ENCODE assay signal across 26 cellular contexts in the genomic region with DNA sequence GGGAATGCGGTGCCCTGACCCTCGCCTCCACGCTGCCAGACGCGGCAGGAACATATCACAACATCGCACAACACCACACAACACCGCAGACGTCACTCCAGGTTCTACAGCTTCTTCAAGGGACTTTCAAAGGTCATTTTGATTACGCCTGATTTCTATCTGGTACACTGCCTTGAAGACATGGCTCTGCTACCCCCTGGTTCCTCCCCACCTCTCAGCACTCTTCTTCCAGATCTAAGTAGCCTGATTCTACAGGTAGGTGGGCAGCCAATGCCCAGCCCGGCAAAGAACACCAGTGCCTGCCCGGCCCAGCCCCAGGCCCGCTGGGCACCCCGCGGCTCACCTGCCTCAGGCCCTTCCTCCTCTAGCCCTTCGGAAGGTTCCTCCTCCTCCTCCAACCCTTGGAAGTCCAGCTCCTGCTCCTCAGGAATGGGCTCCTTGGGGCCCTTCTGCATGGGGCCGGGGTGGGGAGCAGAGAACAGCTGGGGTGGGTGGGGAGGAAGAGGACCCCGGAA. TPM values are rescaled to one million over a fixed set of nuclear protein-coding genes. Genes with fewer than 3 reads are reported as not detected.
DNase-seq lines count a peak whose midpoint lies in the region; ATAC-seq, FAIRE-seq and TF ChIP-seq lines count a peak whose summit lies in the region.
"Had no signal": no experiment of that assay in that cellular context is flagged by ENCODE, and none has a peak within 500 bp of the region (broad histone marks: within the 10 kb centered on the region; RNA-seq: fewer than 3 reads in every experiment).

No MANE protein-coding gene starts in this region.

- intact Hi-C loops in activated naive CD4-positive, alpha-beta T cell treated with anti-CD3 and anti-CD28 coated beads for 36 hours (cut with micrococcal nuclease): no loop called here
- intact Hi-C loops in K562 (cut with micrococcal nuclease): no loop called here

- no peak overlapping the region for H3K4me3 Mint-ChIP-seq in activated naive CD4-positive, alpha-beta T cell treated with anti-CD3 and anti-CD28 coated beads for 36 hours
- H3K4me3 Mint-ChIP-seq: CD4-positive, alpha-beta T cell had no signal

- peaks cover 24% of the 10 kb centered on the region for H3K4me1 Mint-ChIP-seq in activated naive CD4-positive, alpha-beta T cell treated with anti-CD3 and anti-CD28 coated beads for 36 hours (ENCODE audit: low read depth)

- 0 out of 4 replicates have a peak overlapping the region, but pooled peaks of 1 of the 2 experiments have one; percentile 15 for H3K9ac ChIP-seq in K562 (ENCODE audit: insufficient read depth in 1 of 2, low read depth in 2 of 2, low read length in 2 of 2)

- no peaks in the 10 kb centered on the region for H3K9me3 ChIP-seq in K562 (replicated peaks; ENCODE audit: control insufficient read depth, insufficient read depth, low read depth, low read length)
- no peaks in the 10 kb centered on the region for H3K9me3 ChIP-seq in osteoblast (ENCODE audit: low read depth, low read length)
- H3K9me3 ChIP-seq: BLaER1 treated with 17β-estradiol and CSF1 and Interleukin-3, amounts not matched to agents 10 nM and 100 nM had no signal

- no peak for TF ChIP-seq CTCF in K562 (IDR thresholded peaks at IDR 0.05 in 2 of 3, conservative IDR thresholded peaks at IDR 0.05 in 1 of 3; ENCODE audit: insufficient read depth in 2 of 3, low read depth in 1 of 3, low read length in 3 of 3)
- TF ChIP-seq CTCF in osteoblast (IDR thresholded peaks at IDR 0.05; ENCODE audit: extremely low read depth, low read depth, low read length): no peak

- TF ChIP-seq POLR2A in GM12892 (IDR thresholded peaks at IDR 0.05; ENCODE audit: low read depth, low read length) (no peak), K562 (conservative IDR thresholded peaks at IDR 0.05) (no peak)

- H3K27ac ChIP-seq in K562 (ENCODE audit: extremely low read depth, low read depth, low read length) (no peak overlapping the region), osteoblast (ENCODE audit: low read depth, low read length) (no peak overlapping the region)
- H3K27ac ChIP-seq: BLaER1 treated with 17β-estradiol and CSF1 and Interleukin-3, amounts not matched to agents 10 nM and 100 nM; HL-60; SK-N-MC had no signal

- no peak for FAIRE-seq in GM12892 (lab: Jason Lieb, UNC)
- peak; percentile 56 for FAIRE-seq in K562 (lab: Jason Lieb, UNC)
- FAIRE-seq: H54 had no signal

- H3K9me1 ChIP-seq in K562 (ENCODE audit: control insufficient read depth, insufficient read depth, low read length): no peaks in the 10 kb centered on the region

- no peak for ATAC-seq in K562

- H3K9me3 Mint-ChIP-seq in activated naive CD4-positive, alpha-beta T cell treated with anti-CD3 and anti-CD28 coated beads for 36 hours: no peaks in the 10 kb centered on the region
- H3K9me3 Mint-ChIP-seq: CD4-positive, alpha-beta T cell; IgD-negative memory B cell had no signal

- H3K27me3 ChIP-seq in K562 (ENCODE audit: control insufficient read depth in 2 of 2, insufficient read depth in 2 of 2, low read length in 2 of 2) (no peaks in the 10 kb centered on the region), osteoblast (ENCODE audit: insufficient read depth, low read length) (no peaks in the 10 kb centered on the region)
- H3K27me3 ChIP-seq: BLaER1 treated with 17β-estradiol and CSF1 and Interleukin-3, amounts not matched to agents 10 nM and 100 nM had no signal

- H4K20me1 ChIP-seq in K562 (replicated peaks; ENCODE audit: control insufficient read depth, insufficient read depth, low read length) (peaks cover 19% of the 10 kb centered on the region), osteoblast (ENCODE audit: insufficient read depth, low read length) (peaks cover 42% of the 10 kb centered on the region)

- H3K27ac Mint-ChIP-seq in activated naive CD4-positive, alpha-beta T cell treated with anti-CD3 and anti-CD28 coated beads for 36 hours: peak overlapping the region; percentile 46
- H3K27ac Mint-ChIP-seq: CD4-positive, alpha-beta T cell had no signal

- H3K36me3 ChIP-seq in K562 (ENCODE audit: control insufficient read depth, insufficient read depth, low read length) (peaks cover 97% of the 10 kb centered on the region; the same call in 2 of the 3 replicates), osteoblast (ENCODE audit: insufficient read depth, low read length) (peaks cover 24% of the 10 kb centered on the region)

- no peak for TF ChIP-seq RAD21 in K562 (CRISPR knock-in tag; conservative IDR thresholded peaks at IDR 0.05 in 1 of 2, IDR thresholded peaks at IDR 0.05 in 1 of 2)

- DNase-seq in activated naive CD4-positive, alpha-beta T cell treated with anti-CD3 and anti-CD28 coated beads for 36 hours: no peak
- DNase-seq in activated naive CD4-positive, alpha-beta T cell (lab: John Stamatoyannopoulos, UW): no peak
- DNase-seq in GM12892 (ENCODE audit: insufficient read length) (peak; percentile 9), K562 (ENCODE audit: extremely low read depth in 1 of 4, low spot score in 3 of 4) (no peak), osteoblast (ENCODE audit: insufficient read length, low spot score, missing footprints) (peak; percentile 83), Ammon's horn (ENCODE audit: low spot score) (no peak), SIG-M5 treated with dmso at 0.1 percent for 504 hours (lab: John Stamatoyannopoulos, UW; ENCODE audit: unreplicated experiment) (no peak)
- no peak for DNase-seq in activated effector memory CD4-positive, alpha-beta T cell treated with anti-CD3 and anti-CD28 coated beads, Interleukin-2, amount 50 U/mL, for 16 hours
- DNase-seq: 8988T; ACHN; CD4-positive, alpha-beta T cell; DMS53; NCI-H1048; NCI-H1417; NCI-H1694; NCI-H2081; NCI-H69; SHP77 treated with DMSO at 0.1 percent for 48 hours had no signal

- H3K4me2 ChIP-seq in K562 (ENCODE audit: insufficient read depth, low read length) (no peak overlapping the region), osteoblast (ENCODE audit: insufficient read depth, low read length) (no peak overlapping the region)
- H3K4me2 ChIP-seq: BLaER1 treated with 17β-estradiol and CSF1 and Interleukin-3, amounts not matched to agents 10 nM and 100 nM had no signal

- H2AFZ ChIP-seq in K562 (ENCODE audit: low read depth, low read length) (no peak overlapping the region), osteoblast (ENCODE audit: low read length) (no peak overlapping the region)

- peaks cover 10% of the 10 kb centered on the region for H3K36me3 Mint-ChIP-seq in activated naive CD4-positive, alpha-beta T cell treated with anti-CD3 and anti-CD28 coated beads for 36 hours (ENCODE audit: low read depth)
- H3K36me3 Mint-ChIP-seq: IgD-negative memory B cell had no signal

- WGBS in K562 (ENCODE audit: insufficient coverage, low coverage, missing lambda C conversion rate): 84% methylated on average over 14 of the region's 17 CpGs

- TF ChIP-seq EP300 in K562 (IDR thresholded peaks at IDR 0.05; ENCODE audit: low read length): no peak

- in situ Hi-C loops in K562 (cut with MboI): no loop called here

- POLR2A ChIA-PET in K562 (lab: Yijun Ruan, JAX): interaction anchor here (0.6 to 0.9 kb wide), 2 partner anchors 8 to 278 kb away, joined by 3 to 4 read pairs; partner anchors contain the start of gene GIGYF1

- H3K4me3 ChIP-seq in K562 (no peak overlapping the region), osteoblast (ENCODE audit: insufficient read depth, low read length) (no peak overlapping the region)
- H3K4me3 ChIP-seq: BLaER1 treated with 17β-estradiol and CSF1 and Interleukin-3, amounts not matched to agents 10 nM and 100 nM; SK-N-MC had no signal

- H3K27me3 Mint-ChIP-seq in activated naive CD4-positive, alpha-beta T cell treated with anti-CD3 and anti-CD28 coated beads for 36 hours (ENCODE audit: low read depth): no peaks in the 10 kb centered on the region
- H3K27me3 Mint-ChIP-seq: CD4-positive, alpha-beta T cell; IgD-negative memory B cell had no signal

- no TSS peak for BruUV-seq in K562 (replicated peaks; lab: Mats Ljungman, UMichigan)

- H3K4me1 ChIP-seq in K562 (replicated peaks in 1 of 2; ENCODE audit: control insufficient read depth in 2 of 2, insufficient read depth in 2 of 2, low read length in 2 of 2) (peaks cover 0 to 75% of the 10 kb centered on the region in 2 experiments; a peak in 3 of 5 replicates), osteoblast (ENCODE audit: insufficient read depth, low read length) (no peaks in the 10 kb centered on the region)

- H3K79me2 ChIP-seq in K562 (ENCODE audit: control insufficient read depth, insufficient read depth, low read length): peaks cover 26% of the 10 kb centered on the region
- peaks cover 31% of the 10 kb centered on the region for H3K79me2 ChIP-seq in osteoblast (ENCODE audit: insufficient read depth, low read length)

- CTCF ChIA-PET in activated naive CD4-positive, alpha-beta T cell treated with anti-CD3 and anti-CD28 coated beads for 36 hours (lab: Charles Lee): interaction anchor here (1.4 kb wide), 1 partner anchor 53 kb away, joined by 4 read pairs; no protein-coding TSS in a partner anchor
- CTCF ChIA-PET in K562 (lab: Yijun Ruan, JAX; ENCODE audit: low intra/inter-chr PET ratio): no interaction called here

RNA-seq across cellular contexts. Expression of gene GIGYF1, which starts 8.4 kb away (rescaled TPM):
- total RNA-seq in activated naive CD4-positive, alpha-beta T cell treated with anti-CD3 and anti-CD28 coated beads for 36 hours: 10 to 100 TPM; 32.8 to 37.8 TPM
- polyA plus RNA-seq in GM12892 (2012; ENCODE audit: missing spikeins): 11.9 TPM
- 84.5 and 200 TPM in 2 replicates for total RNA-seq in K562 (2011; cell fraction: chromatin; rRNA removed; ENCODE audit: low replicate concordance)
- total RNA-seq in K562 (2011; cell fraction: nucleolus; rRNA removed): 145 and 152 TPM in 2 replicates
- 94.7 and 102 TPM in 2 replicates for total RNA-seq in K562 (2011; cell fraction: nucleoplasm; rRNA removed)
- total RNA-seq in K562 (2014; rRNA removed): 30.6 and 33.6 TPM in 2 replicates
- 7.7 and 8.0 TPM in 2 replicates for total RNA-seq in K562 (2014; rRNA removed; fragmentation: Illumina TruSeq; extraction: Trizol)
- total RNA-seq in K562 (2015; rRNA removed; fragmentation: Illumina TruSeq; extraction: Trizol): 20.0 and 21.0 TPM in 2 replicates
- 57.8 and 76.2 TPM in 2 replicates for total RNA-seq in K562 (2021)
- polyA plus RNA-seq in K562 (2011; rRNA removed): 9.7 and 12.7 TPM in 2 replicates
- 7.7 and 14.4 TPM in 2 replicates for polyA plus RNA-seq in K562 (2011; cell fraction: cytosol; rRNA removed)
- 110 and 242 TPM in 2 replicates for polyA plus RNA-seq in K562 (2011; cell fraction: nucleus; rRNA removed)
- 26.8 and 38.9 TPM in 2 replicates for polyA plus RNA-seq in K562 (2012)
- 16.8 and 24.3 TPM in 2 replicates for polyA plus RNA-seq in K562 (2014; fragmentation: Illumina TruSeq; extraction: Trizol)
- 1 to 10 TPM in 1 of 2 experiments, under 1 TPM in 1; 0.56 to 1.6 TPM for polyA plus RNA-seq in K562 (2014; fragmentation: Nextera tagmentation; extraction: Ambion mirVana)
- polyA plus RNA-seq in K562 (2014; rRNA removed): 39.5 and 59.2 TPM in 2 replicates
- polyA minus RNA-seq in K562 (2011; rRNA and poly(A)+ RNA removed): 3.1 and 4.1 TPM in 2 replicates
- 11.6 and 11.9 TPM in 2 replicates for polyA minus RNA-seq in K562 (2011; cell fraction: cytosol; rRNA and poly(A)+ RNA removed)
- polyA minus RNA-seq in K562 (2011; cell fraction: nucleus; rRNA and poly(A)+ RNA removed): 40.9 and 52.5 TPM in 2 replicates
- total RNA-seq in osteoblast: 28.9 and 29.3 TPM in 2 replicates

RNA-seq across cellular contexts. Expression of gene GNB2, which starts 12.1 kb away (rescaled TPM):
- total RNA-seq in activated naive CD4-positive, alpha-beta T cell treated with anti-CD3 and anti-CD28 coated beads for 36 hours: 100 to 1,000 TPM; 221 TPM
- 102 TPM for polyA plus RNA-seq in GM12892 (2012; ENCODE audit: missing spikeins)
- 52.2 and 165 TPM in 2 replicates for total RNA-seq in K562 (2011; cell fraction: chromatin; rRNA removed; ENCODE audit: low replicate concordance)
- total RNA-seq in K562 (2011; cell fraction: nucleolus; rRNA removed): 119 and 144 TPM in 2 replicates
- 70.5 and 76.0 TPM in 2 replicates for total RNA-seq in K562 (2011; cell fraction: nucleoplasm; rRNA removed)
- 125 and 171 TPM in 2 replicates for total RNA-seq in K562 (2014; rRNA removed)
- 25.4 and 37.1 TPM in 2 replicates for total RNA-seq in K562 (2014; rRNA removed; fragmentation: Illumina TruSeq; extraction: Trizol)
- total RNA-seq in K562 (2015; rRNA removed; fragmentation: Illumina TruSeq; extraction: Trizol): 74.1 and 78.5 TPM in 2 replicates
- 320 and 323 TPM in 2 replicates for total RNA-seq in K562 (2021)
- 83.8 and 104 TPM in 2 replicates for polyA plus RNA-seq in K562 (2011; rRNA removed)
- 142 and 275 TPM in 2 replicates for polyA plus RNA-seq in K562 (2011; cell fraction: cytosol; rRNA removed)
- polyA plus RNA-seq in K562 (2011; cell fraction: nucleus; rRNA removed): 125 and 179 TPM in 2 replicates
- 243 and 314 TPM in 2 replicates for polyA plus RNA-seq in K562 (2012)
- polyA plus RNA-seq in K562 (2014; fragmentation: Illumina TruSeq; extraction: Trizol): 212 and 251 TPM in 2 replicates
- polyA plus RNA-seq in K562 (2014; fragmentation: Nextera tagmentation; extraction: Ambion mirVana): 1 to 10 TPM in 1 of 2 experiments, under 1 TPM in 1; 0.65 to 5.2 TPM
- polyA plus RNA-seq in K562 (2014; rRNA removed): 189 and 193 TPM in 2 replicates
- polyA minus RNA-seq in K562 (2011; rRNA and poly(A)+ RNA removed): 21.4 and 50.9 TPM in 2 replicates
- polyA minus RNA-seq in K562 (2011; cell fraction: cytosol; rRNA and poly(A)+ RNA removed): 89.4 and 98.0 TPM in 2 replicates
- polyA minus RNA-seq in K562 (2011; cell fraction: nucleus; rRNA and poly(A)+ RNA removed): 23.0 and 27.4 TPM in 2 replicates
- total RNA-seq in osteoblast: 72.7 and 84.6 TPM in 2 replicates

RNA-seq across cellular contexts. Expression of gene POP7, which starts 20.2 kb away (rescaled TPM):
- total RNA-seq in activated naive CD4-positive, alpha-beta T cell treated with anti-CD3 and anti-CD28 coated beads for 36 hours: 10 to 100 TPM; 23.2 to 29.6 TPM
- 32.7 TPM for polyA plus RNA-seq in GM12892 (2012; ENCODE audit: missing spikeins)
- total RNA-seq in K562 (2011; cell fraction: chromatin; rRNA removed; ENCODE audit: low replicate concordance): 7.9 and 28.1 TPM in 2 replicates
- total RNA-seq in K562 (2011; cell fraction: nucleolus; rRNA removed): 39.7 and 46.0 TPM in 2 replicates
- total RNA-seq in K562 (2011; cell fraction: nucleoplasm; rRNA removed): 24.5 and 27.6 TPM in 2 replicates
- total RNA-seq in K562 (2014; rRNA removed) (150 and 214 TPM in 2 replicates), K562 (2014; rRNA removed; fragmentation: Illumina TruSeq; extraction: Trizol) (46.7 and 49.9 TPM in 2 replicates), K562 (2015; rRNA removed; fragmentation: Illumina TruSeq; extraction: Trizol) (115 TPM in 2 replicates), K562 (2021) (109 TPM in 2 replicates), osteoblast (25.7 and 27.1 TPM in 2 replicates)
- polyA plus RNA-seq in K562 (2011; rRNA removed) (43.3 and 68.9 TPM in 2 replicates), K562 (2014; fragmentation: Illumina TruSeq; extraction: Trizol) (46.0 and 87.4 TPM in 2 replicates), K562 (2014; fragmentation: Nextera tagmentation; extraction: Ambion mirVana) (10 to 100 TPM; 11.5 to 27.1 TPM), K562 (2014; rRNA removed) (163 and 191 TPM in 2 replicates)
- 72.5 and 209 TPM in 2 replicates for polyA plus RNA-seq in K562 (2011; cell fraction: cytosol; rRNA removed)
- 33.6 and 51.3 TPM in 2 replicates for polyA plus RNA-seq in K562 (2011; cell fraction: nucleus; rRNA removed)
- 73.1 and 110 TPM in 2 replicates for polyA plus RNA-seq in K562 (2012)
- 7.4 and 14.3 TPM in 2 replicates for polyA minus RNA-seq in K562 (2011; rRNA and poly(A)+ RNA removed)
- polyA minus RNA-seq in K562 (2011; cell fraction: cytosol; rRNA and poly(A)+ RNA removed): 17.0 and 39.1 TPM in 2 replicates
- polyA minus RNA-seq in K562 (2011; cell fraction: nucleus; rRNA and poly(A)+ RNA removed): 11.8 and 12.6 TPM in 2 replicates

RNA-seq across cellular contexts. Expression of gene ACTL6B, which starts 29.4 kb away (rescaled TPM):
- not detected for total RNA-seq in activated naive CD4-positive, alpha-beta T cell treated with anti-CD3 and anti-CD28 coated beads for 36 hours
- polyA plus RNA-seq in GM12892 (2012; ENCODE audit: missing spikeins): not detected
- total RNA-seq in K562 (2011; cell fraction: chromatin; rRNA removed; ENCODE audit: low replicate concordance): not detected in 2 replicates
- not detected in 2 replicates for total RNA-seq in K562 (2011; cell fraction: nucleolus; rRNA removed)
- not detected in 2 replicates for total RNA-seq in K562 (2011; cell fraction: nucleoplasm; rRNA removed)
- total RNA-seq in K562 (2014; rRNA removed): not detected in 2 replicates
- not detected in 2 replicates for total RNA-seq in K562 (2014; rRNA removed; fragmentation: Illumina TruSeq; extraction: Trizol)
- not detected in 2 replicates for total RNA-seq in K562 (2015; rRNA removed; fragmentation: Illumina TruSeq; extraction: Trizol)
- total RNA-seq in K562 (2021): not detected in 2 replicates
- not detected in 2 replicates for polyA plus RNA-seq in K562 (2011; rRNA removed)
- not detected in 2 replicates for polyA plus RNA-seq in K562 (2011; cell fraction: cytosol; rRNA removed)
- not detected in 2 replicates for polyA plus RNA-seq in K562 (2011; cell fraction: nucleus; rRNA removed)
- polyA plus RNA-seq in K562 (2012): not detected in 2 replicates
- not detected in 2 replicates for polyA plus RNA-seq in K562 (2014; fragmentation: Illumina TruSeq; extraction: Trizol)
- polyA plus RNA-seq in K562 (2014; fragmentation: Nextera tagmentation; extraction: Ambion mirVana): not detected
- not detected in 2 replicates for polyA plus RNA-seq in K562 (2014; rRNA removed)
- polyA minus RNA-seq in K562 (2011; rRNA and poly(A)+ RNA removed): not detected in 2 replicates
- polyA minus RNA-seq in K562 (2011; cell fraction: cytosol; rRNA and poly(A)+ RNA removed): not detected in 2 replicates
- polyA minus RNA-seq in K562 (2011; cell fraction: nucleus; rRNA and poly(A)+ RNA removed): not detected in 2 replicates
- not detected in 2 replicates for total RNA-seq in osteoblast
- total RNA-seq: CD4-positive, alpha-beta T cell; Daoy; NCI-H460 had no signal
- polyA plus RNA-seq: IgD-negative memory B cell had no signal

RNA-seq across cellular contexts. Expression of gene EPO, which starts 34.6 kb away (rescaled TPM):
- total RNA-seq in activated naive CD4-positive, alpha-beta T cell treated with anti-CD3 and anti-CD28 coated beads for 36 hours: not detected
- polyA plus RNA-seq in GM12892 (2012; ENCODE audit: missing spikeins): not detected
- total RNA-seq in K562 (2011; cell fraction: chromatin; rRNA removed; ENCODE audit: low replicate concordance): 0.60 TPM in 1 of 2 replicates, not detected in the other
- total RNA-seq in K562 (2011; cell fraction: nucleolus; rRNA removed): 0.26 and 0.33 TPM in 2 replicates
- not detected in 2 replicates for total RNA-seq in K562 (2011; cell fraction: nucleoplasm; rRNA removed)
- total RNA-seq in K562 (2014; rRNA removed) (0.20 TPM in 1 of 2 replicates, not detected in the other), K562 (2014; rRNA removed; fragmentation: Illumina TruSeq; extraction: Trizol) (not detected in 2 replicates), K562 (2015; rRNA removed; fragmentation: Illumina TruSeq; extraction: Trizol) (not detected in 2 replicates), K562 (2021) (not detected in 2 replicates), osteoblast (not detected in 2 replicates)
- polyA plus RNA-seq in K562 (2011; rRNA removed) (0.07 and 0.20 TPM in 2 replicates), K562 (2014; fragmentation: Illumina TruSeq; extraction: Trizol) (not detected in 2 replicates), K562 (2014; fragmentation: Nextera tagmentation; extraction: Ambion mirVana) (under 1 TPM in 1 of 2 experiments, not detected in 1; 0.06 TPM), K562 (2014; rRNA removed) (0.41 TPM in 1 of 2 replicates, not detected in the other)
- 0.12 and 0.15 TPM in 2 replicates for polyA plus RNA-seq in K562 (2011; cell fraction: cytosol; rRNA removed)
- polyA plus RNA-seq in K562 (2011; cell fraction: nucleus; rRNA removed): 0.29 and 0.53 TPM in 2 replicates
- 0.10 TPM in 1 of 2 replicates, not detected in the other for polyA plus RNA-seq in K562 (2012)
- polyA minus RNA-seq in K562 (2011; rRNA and poly(A)+ RNA removed): not detected in 2 replicates
- polyA minus RNA-seq in K562 (2011; cell fraction: cytosol; rRNA and poly(A)+ RNA removed): not detected in 2 replicates
- not detected in 2 replicates for polyA minus RNA-seq in K562 (2011; cell fraction: nucleus; rRNA and poly(A)+ RNA removed)
- total RNA-seq: CD4-positive, alpha-beta T cell; Daoy; G401; NCI-H460 had no signal
- polyA plus RNA-seq: IgD-negative memory B cell had no signal

Comparison
In these comparisons a context has a peak if more than half of its experiments do, and no peak if none do; other contexts are left out.
1. DNase-seq: peak in GM12892 (single experiment) and osteoblast (single experiment); none in activated naive CD4-positive, alpha-beta T cell treated with anti-CD3 and anti-CD28 coated beads for 36 hours (single experiment), activated naive CD4-positive, alpha-beta T cell (0 of 4), K562 (0 of 4), Ammon's horn (single experiment), activated effector memory CD4-positive, alpha-beta T cell treated with anti-CD3 and anti-CD28 coated beads, Interleukin-2, amount 50 U/mL, for 16 hours (single experiment) and SIG-M5 treated with dmso at 0.1 percent for 504 hours (single experiment).